ENCODE assay signal across 8 cellular contexts in the genomic region with DNA sequence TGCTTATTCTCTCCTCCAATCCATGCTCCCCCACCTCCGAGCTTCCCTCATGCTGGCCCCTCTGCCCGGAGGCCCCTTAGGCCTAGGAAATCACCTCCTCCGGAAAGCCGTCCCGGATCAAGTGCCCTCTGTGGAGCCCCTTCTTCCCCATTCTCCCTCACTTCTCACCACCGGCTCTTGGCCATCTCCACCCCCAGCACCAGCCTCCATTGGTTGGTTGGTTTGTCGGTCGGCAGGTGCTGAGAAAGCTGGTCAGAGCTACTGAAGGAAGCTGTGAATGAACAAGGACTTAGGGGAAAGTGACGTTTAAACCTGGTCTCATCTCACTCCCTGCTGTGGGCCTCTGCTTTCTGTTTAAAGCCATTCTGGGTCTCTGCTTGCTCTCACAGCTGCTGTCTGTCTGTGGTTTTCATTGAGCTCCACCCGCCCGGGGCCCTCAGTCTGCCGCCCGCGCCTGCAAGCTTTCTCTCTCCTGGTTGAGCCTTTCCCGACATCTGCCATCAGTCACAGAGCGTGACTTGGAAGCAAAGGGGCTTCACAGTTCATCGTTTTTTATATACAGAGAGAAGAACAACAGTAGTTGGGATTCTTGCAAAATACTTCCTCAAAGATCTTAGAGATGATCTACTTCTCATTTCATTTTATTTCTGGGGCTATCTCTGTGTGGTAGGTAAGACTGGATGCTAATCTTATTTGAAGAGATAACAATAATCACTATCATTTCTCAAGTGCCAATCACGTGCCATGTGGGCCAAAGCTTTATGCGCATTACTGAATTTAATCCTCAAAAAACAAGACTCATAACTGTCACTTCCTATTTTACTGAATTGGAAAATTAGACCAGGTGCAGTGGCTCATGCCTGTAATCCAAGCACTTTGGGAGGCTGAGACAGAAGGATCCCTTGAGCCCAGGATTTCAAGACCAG.
A peak's percentile ranks its signal among the peaks of the same experiment; 100 is the strongest.
DNase-seq lines count a peak whose midpoint lies in the region; ATAC-seq lines count a peak whose summit lies in the region.

No MANE protein-coding gene starts in this region.

- no peaks in the 10 kb centered on the region for H3K9me3 ChIP-seq in ectodermal cell (ENCODE audit: control insufficient read depth, low read length)

- no peak overlapping the region for H3K4me3 ChIP-seq in ectodermal cell (ENCODE audit: insufficient read depth, low read depth, low read length)

- no peaks in the 10 kb centered on the region for H3K36me3 ChIP-seq in ectodermal cell (ENCODE audit: control insufficient read depth, insufficient read depth, low read length)

- peak; percentile 84 for ATAC-seq in HG03460 (IDR thresholded peaks at IDR 0.05; ENCODE audit: unreplicated experiment)
- ATAC-seq in HG03025 (IDR thresholded peaks at IDR 0.05; ENCODE audit: low FRiP score, unreplicated experiment) = no peak
- no peak for ATAC-seq in GM18873 (IDR thresholded peaks at IDR 0.05; ENCODE audit: low FRiP score, unreplicated experiment)

- peaks cover 42% of the 10 kb centered on the region for H3K4me1 ChIP-seq in ectodermal cell (ENCODE audit: control insufficient read depth, insufficient read depth, low read length)

- no peaks in the 10 kb centered on the region for H3K27me3 ChIP-seq in ectodermal cell (ENCODE audit: control insufficient read depth, insufficient read depth, low read length, poor library complexity, severe bottlenecking)

- H3K27ac ChIP-seq in ectodermal cell (ENCODE audit: insufficient read depth, low read depth, low read length, poor library complexity, severe bottlenecking) = peak overlapping the region; percentile 44

- WGBS in ectodermal cell, 2 experiments = 60 to 61% methylated on average over 19 of the region's 19 CpGs

- peak; percentile 53 to 65 for DNase-seq in NOMO-1 (lab: John Stamatoyannopoulos, UW; ENCODE audit: unreplicated experiment in 2 of 2)
- DNase-seq in NOMO-1 treated with dmso at 0.1 percent for 144 hours (lab: John Stamatoyannopoulos, UW; ENCODE audit: unreplicated experiment) = no peak
- DNase-seq in T-helper 9 cell = peak; percentile 11
- peak; percentile 48 for DNase-seq in stimulated activated CD4-positive, alpha-beta T cell treated with anti-CD3 and anti-CD28 coated beads, Interleukin-2, amount 100 ng/mL, for 4 hours (ENCODE audit: low read depth)
